1 cellular context compared by ENCODE assay signal in genomic region chr19:47506459-47506858, GRCh38.
TF ChIP-seq lines count a peak whose summit lies in the region.

No MANE protein-coding gene starts in this region.

TF ChIP-seq in WTC11, 78 proteins besides CTCF, POLR2A, EP300 and RAD21 (continued from another document):
- no peak for TF ChIP-seq PRDM15 (CRISPR knock-in tag; IDR thresholded peaks at IDR 0.05)
- TF ChIP-seq, protein P1, sequence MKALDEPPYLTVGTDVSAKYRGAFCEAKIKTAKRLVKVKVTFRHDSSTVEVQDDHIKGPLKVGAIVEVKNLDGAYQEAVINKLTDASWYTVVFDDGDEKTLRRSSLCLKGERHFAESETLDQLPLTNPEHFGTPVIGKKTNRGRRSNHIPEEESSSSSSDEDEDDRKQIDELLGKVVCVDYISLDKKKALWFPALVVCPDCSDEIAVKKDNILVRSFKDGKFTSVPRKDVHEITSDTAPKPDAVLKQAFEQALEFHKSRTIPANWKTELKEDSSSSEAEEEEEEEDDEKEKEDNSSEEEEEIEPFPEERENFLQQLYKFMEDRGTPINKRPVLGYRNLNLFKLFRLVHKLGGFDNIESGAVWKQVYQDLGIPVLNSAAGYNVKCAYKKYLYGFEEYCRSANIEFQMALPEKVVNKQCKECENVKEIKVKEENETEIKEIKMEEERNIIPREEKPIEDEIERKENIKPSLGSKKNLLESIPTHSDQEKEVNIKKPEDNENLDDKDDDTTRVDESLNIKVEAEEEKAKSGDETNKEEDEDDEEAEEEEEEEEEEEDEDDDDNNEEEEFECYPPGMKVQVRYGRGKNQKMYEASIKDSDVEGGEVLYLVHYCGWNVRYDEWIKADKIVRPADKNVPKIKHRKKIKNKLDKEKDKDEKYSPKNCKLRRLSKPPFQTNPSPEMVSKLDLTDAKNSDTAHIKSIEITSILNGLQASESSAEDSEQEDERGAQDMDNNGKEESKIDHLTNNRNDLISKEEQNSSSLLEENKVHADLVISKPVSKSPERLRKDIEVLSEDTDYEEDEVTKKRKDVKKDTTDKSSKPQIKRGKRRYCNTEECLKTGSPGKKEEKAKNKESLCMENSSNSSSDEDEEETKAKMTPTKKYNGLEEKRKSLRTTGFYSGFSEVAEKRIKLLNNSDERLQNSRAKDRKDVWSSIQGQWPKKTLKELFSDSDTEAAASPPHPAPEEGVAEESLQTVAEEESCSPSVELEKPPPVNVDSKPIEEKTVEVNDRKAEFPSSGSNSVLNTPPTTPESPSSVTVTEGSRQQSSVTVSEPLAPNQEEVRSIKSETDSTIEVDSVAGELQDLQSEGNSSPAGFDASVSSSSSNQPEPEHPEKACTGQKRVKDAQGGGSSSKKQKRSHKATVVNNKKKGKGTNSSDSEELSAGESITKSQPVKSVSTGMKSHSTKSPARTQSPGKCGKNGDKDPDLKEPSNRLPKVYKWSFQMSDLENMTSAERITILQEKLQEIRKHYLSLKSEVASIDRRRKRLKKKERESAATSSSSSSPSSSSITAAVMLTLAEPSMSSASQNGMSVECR (CRISPR knock-in tag; IDR thresholded peaks at IDR 0.05; ENCODE audit: borderline replicate concordance), result no peak
- no peak for TF ChIP-seq PRRX2 (CRISPR knock-in tag; IDR thresholded peaks at IDR 0.05)
- TF ChIP-seq, protein P2, sequence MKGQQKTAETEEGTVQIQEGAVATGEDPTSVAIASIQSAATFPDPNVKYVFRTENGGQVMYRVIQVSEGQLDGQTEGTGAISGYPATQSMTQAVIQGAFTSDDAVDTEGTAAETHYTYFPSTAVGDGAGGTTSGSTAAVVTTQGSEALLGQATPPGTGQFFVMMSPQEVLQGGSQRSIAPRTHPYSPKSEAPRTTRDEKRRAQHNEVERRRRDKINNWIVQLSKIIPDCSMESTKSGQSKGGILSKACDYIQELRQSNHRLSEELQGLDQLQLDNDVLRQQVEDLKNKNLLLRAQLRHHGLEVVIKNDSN (CRISPR knock-in tag; IDR thresholded peaks at IDR 0.05), result no peak
- TF ChIP-seq SMAD4 (CRISPR knock-in tag; IDR thresholded peaks at IDR 0.05), result no peak
- TF ChIP-seq EMX1 (CRISPR knock-in tag; IDR thresholded peaks at IDR 0.05), result no peak
- TF ChIP-seq, protein P3, sequence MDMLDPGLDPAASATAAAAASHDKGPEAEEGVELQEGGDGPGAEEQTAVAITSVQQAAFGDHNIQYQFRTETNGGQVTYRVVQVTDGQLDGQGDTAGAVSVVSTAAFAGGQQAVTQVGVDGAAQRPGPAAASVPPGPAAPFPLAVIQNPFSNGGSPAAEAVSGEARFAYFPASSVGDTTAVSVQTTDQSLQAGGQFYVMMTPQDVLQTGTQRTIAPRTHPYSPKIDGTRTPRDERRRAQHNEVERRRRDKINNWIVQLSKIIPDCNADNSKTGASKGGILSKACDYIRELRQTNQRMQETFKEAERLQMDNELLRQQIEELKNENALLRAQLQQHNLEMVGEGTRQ (CRISPR knock-in tag; IDR thresholded peaks at IDR 0.05), result no peak
- no peak for TF ChIP-seq ERG (CRISPR knock-in tag; IDR thresholded peaks at IDR 0.05)
- TF ChIP-seq HMGA2 (CRISPR knock-in tag; IDR thresholded peaks at IDR 0.05), result no peak
- no peak for TF ChIP-seq ZNF423 (CRISPR knock-in tag; IDR thresholded peaks at IDR 0.05)
- TF ChIP-seq NR3C1 (CRISPR knock-in tag; conservative IDR thresholded peaks at IDR 0.05; ENCODE audit: low read depth), result no peak
- TF ChIP-seq ZNF121 (CRISPR knock-in tag; IDR thresholded peaks at IDR 0.05), result no peak
- TF ChIP-seq ATF3 (CRISPR knock-in tag; conservative IDR thresholded peaks at IDR 0.05), result no peak
- TF ChIP-seq GABPB1 (CRISPR knock-in tag; IDR thresholded peaks at IDR 0.05), result no peak
- TF ChIP-seq NR2C2 (CRISPR knock-in tag; IDR thresholded peaks at IDR 0.05), result no peak
